ENCODE assay signal across 19 cellular contexts in genomic region chr3:124781706-124782376, GRCh38. TPM values are rescaled to one million over a fixed set of nuclear protein-coding genes. Genes with fewer than 3 reads are reported as not detected.
DNase-seq lines count a peak whose midpoint lies in the region; ATAC-seq, FAIRE-seq and TF ChIP-seq lines count a peak whose summit lies in the region.
"Had no signal": no experiment of that assay in that cellular context is flagged by ENCODE, and none has a peak within 500 bp of the region (broad histone marks: within the 10 kb centered on the region; RNA-seq: fewer than 3 reads in every experiment).

No MANE protein-coding gene starts in this region.

- WGBS in GM23248 (ENCODE audit: low coverage in 1 of 2, low lambda C conversion rate in 2 of 2, missing lambda C conversion rate in 2 of 2), 2 experiments, result 94 to 98% methylated on average over 5 of the region's 5 CpGs
- WGBS in K562 (ENCODE audit: insufficient coverage, low coverage, missing lambda C conversion rate), result 72% methylated on average over 4 of the region's 5 CpGs
- 71 to 89% (median 77%) methylated on average over 5 of the region's 5 CpGs for WGBS in stomach, 5 donors
- WGBS in neuronal stem cell (ENCODE audit: extremely low coverage in 2 of 2, insufficient read length in 2 of 2, insufficient replicate concordance in 1 of 2), 2 donors, result no CpG with 5 or more reads among the region's 5 CpGs

- H3K4me1 Mint-ChIP-seq in CD4-positive, alpha-beta memory T cell, result peaks cover 0 to 4% (median 4%) of the 10 kb centered on the region in 4 donors

- no peak overlapping the region for H4K91ac ChIP-seq in neuronal stem cell (ENCODE audit: low read depth, low read length, poor library complexity)

- H3K9me3 ChIP-seq in GM23248 (ENCODE audit: low read depth) (no peaks in the 10 kb centered on the region), K562 (replicated peaks; ENCODE audit: control insufficient read depth, insufficient read depth, low read depth, low read length) (no peaks in the 10 kb centered on the region), lower lobe of right lung (no peaks in the 10 kb centered on the region), stomach (no peaks in the 10 kb centered on the region), neuronal stem cell (replicated peaks in 1 of 2; ENCODE audit: control insufficient read depth in 2 of 2, insufficient read depth in 1 of 2, low read depth in 1 of 2, low read length in 2 of 2) (no peaks in the 10 kb centered on the region)
- H3K9me3 ChIP-seq in CD4-positive, alpha-beta memory T cell (ENCODE audit: control insufficient read depth in 1 of 2, low read length in 2 of 2), result no peaks in the 10 kb centered on the region

- H3K9me2 ChIP-seq in GM23248 (ENCODE audit: insufficient read depth), result no peaks in the 10 kb centered on the region

- no peak overlapping the region for H2AFZ ChIP-seq in GM23248
- H2AFZ ChIP-seq in K562 (ENCODE audit: low read depth, low read length), result no peak overlapping the region
- H2AFZ ChIP-seq in neuronal stem cell (ENCODE audit: low read length), result no peak overlapping the region

- no peak overlapping the region for H3K4me3 Mint-ChIP-seq in CD4-positive, alpha-beta memory T cell

- H4K20me1 ChIP-seq in GM23248 (ENCODE audit: insufficient read depth) (no peaks in the 10 kb centered on the region), K562 (replicated peaks; ENCODE audit: control insufficient read depth, insufficient read depth, low read length) (peaks cover 8% of the 10 kb centered on the region; the same call in 1 of the 2 replicates)

- H3K14ac ChIP-seq in neuronal stem cell (ENCODE audit: low read length), result no peak overlapping the region

- peaks cover 2% of the 10 kb centered on the region for H3K79me1 ChIP-seq in neuronal stem cell (ENCODE audit: low read depth, low read length)

- peak overlapping the region; percentile 79; the same call in 1 of the 2 replicates for H3K9ac ChIP-seq in GM23248
- no peak overlapping the region for H3K9ac ChIP-seq in K562 (ENCODE audit: insufficient read depth in 1 of 2, low read depth in 2 of 2, low read length in 2 of 2)
- H3K9ac ChIP-seq in neuronal stem cell (ENCODE audit: low read depth, low read length, poor library complexity), result no peak overlapping the region

- CTCF ChIA-PET in K562 (lab: Yijun Ruan, JAX; ENCODE audit: low intra/inter-chr PET ratio), result no interaction called here
- CTCF ChIA-PET in CD4-positive, alpha-beta memory T cell (lab: Charles Lee; ENCODE audit: partially characterized antibody), result interaction anchor here (1.2 kb wide), 1 partner anchor 119 kb away, joined by 3 read pairs; no protein-coding TSS in a partner anchor

- no peaks in the 10 kb centered on the region for H3K36me3 Mint-ChIP-seq in CD4-positive, alpha-beta memory T cell
- H3K36me3 Mint-ChIP-seq: CD14-positive monocyte had no signal

- H3K4ac ChIP-seq in neuronal stem cell (ENCODE audit: low read length), result no peak overlapping the region

- no peak for TF ChIP-seq POLR2A in K562 (conservative IDR thresholded peaks at IDR 0.05)
- TF ChIP-seq POLR2A in stomach (IDR thresholded peaks at IDR 0.05), result no peak

- no peak overlapping the region for H2BK12ac ChIP-seq in neuronal stem cell (ENCODE audit: low read length)

- no peak overlapping the region for H2AK5ac ChIP-seq in neuronal stem cell (ENCODE audit: low read depth, low read length)

- peaks cover 0 to 4% (median 0%) of the 10 kb centered on the region in 8 donors for H3K9me3 Mint-ChIP-seq in CD4-positive, alpha-beta memory T cell

- POLR2A ChIA-PET in K562 (lab: Yijun Ruan, JAX), result no interaction called here
- POLR2A ChIA-PET in CD4-positive, alpha-beta memory T cell (lab: Charles Lee; ENCODE audit: partially characterized antibody), result no interaction called here

- DNase-seq in GM23248 (no peak), K562 (ENCODE audit: extremely low read depth in 1 of 4, low spot score in 3 of 4) (no peak), lower lobe of right lung (no peak), stomach (no peak), foreskin melanocyte (no peak), neuronal stem cell (ENCODE audit: low spot score) (no peak)
- DNase-seq in CD4-positive, alpha-beta memory T cell, result no peak
- DNase-seq: activated T-cell treated with anti-CD3 and anti-CD28 coated beads, Interleukin-2, amount 50 U/mL, for 1 hour; amniotic stem cell; GDM1; KBM-7; NCI-H187 treated with DMSO at 0.1 percent for 48 hours; NCI-H748 treated with DMSO at 0.1 percent for 48 hours; stimulated activated CD8-positive, alpha-beta memory T cell treated with anti-CD3 and anti-CD28 coated beads, Interleukin-4, amount 100 ng/mL, for 48 hours had no signal

- H3F3A ChIP-seq in GM23248 (ENCODE audit: insufficient read depth), result peaks cover 2% of the 10 kb centered on the region; the same call in 1 of the 2 replicates

- TF ChIP-seq EP300 in K562 (IDR thresholded peaks at IDR 0.05; ENCODE audit: low read length) (no peak), stomach (IDR thresholded peaks at IDR 0.05) (no peak)

- in situ Hi-C loops in GM23248 (cut with MboI), result no loop called here
- in situ Hi-C loops in K562 (cut with MboI), result no loop called here

- BruUV-seq in K562 (replicated peaks; lab: Mats Ljungman, UMichigan), result no TSS peak

- H3K27me3 ChIP-seq in GM23248 (replicated peaks; ENCODE audit: insufficient read depth) (no peaks in the 10 kb centered on the region), K562 (ENCODE audit: control insufficient read depth in 2 of 2, insufficient read depth in 2 of 2, low read length in 2 of 2) (no peaks in the 10 kb centered on the region; a peak in 1 of 5 replicates), lower lobe of right lung (ENCODE audit: low read depth) (no peaks in the 10 kb centered on the region), stomach (no peaks in the 10 kb centered on the region), neuronal stem cell (ENCODE audit: control insufficient read depth in 3 of 3, insufficient read depth in 3 of 3, low read depth in 1 of 3, low read length in 3 of 3) (no peaks in the 10 kb centered on the region)
- no peaks in the 10 kb centered on the region for H3K27me3 ChIP-seq in CD4-positive, alpha-beta memory T cell (ENCODE audit: insufficient read depth, low read length)

- H3K79me2 ChIP-seq in GM23248 (ENCODE audit: insufficient read depth) (peaks cover 58% of the 10 kb centered on the region), K562 (ENCODE audit: control insufficient read depth, insufficient read depth, low read length) (no peaks in the 10 kb centered on the region)

- no peak overlapping the region for H4K8ac ChIP-seq in neuronal stem cell (ENCODE audit: low read depth, low read length)

- no peak for ATAC-seq in K562
- no peak for ATAC-seq in lower lobe of right lung
- no peak for ATAC-seq in GM21360 (IDR thresholded peaks at IDR 0.05; ENCODE audit: unreplicated experiment)
- ATAC-seq: activated CD4-positive, CD25-positive, alpha-beta regulatory T cell treated with anti-CD3 and anti-CD28 coated beads, Interleukin-2, amount 50 U/mL, for 24 hours had no signal

- H3K4me3 ChIP-seq in GM23248, result no peak overlapping the region
- no peak overlapping the region for H3K4me3 ChIP-seq in K562
- no peak overlapping the region for H3K4me3 ChIP-seq in lower lobe of right lung
- no peak overlapping the region for H3K4me3 ChIP-seq in stomach
- no peak overlapping the region for H3K4me3 ChIP-seq in CD4-positive, alpha-beta memory T cell (ENCODE audit: low read length in 2 of 2)
- peak overlapping the region in 1 of 2 donors; percentile 33 for H3K4me3 ChIP-seq in neuronal stem cell (ENCODE audit: low read length in 2 of 2)

- H3K4me1 ChIP-seq in GM23248 (ENCODE audit: insufficient read depth) (peaks cover 35% of the 10 kb centered on the region), K562 (replicated peaks in 1 of 2; ENCODE audit: control insufficient read depth in 2 of 2, insufficient read depth in 2 of 2, low read length in 2 of 2) (no peaks in the 10 kb centered on the region; a peak in 1 of 5 replicates), lower lobe of right lung (peaks cover 37% of the 10 kb centered on the region), stomach (peaks cover 17 to 44% (median 30%) of the 10 kb centered on the region in 4 donors), neuronal stem cell (ENCODE audit: control insufficient read depth in 2 of 2, insufficient read depth in 1 of 2, low read depth in 1 of 2, low read length in 2 of 2) (peaks cover 15 to 16% of the 10 kb centered on the region in 2 donors)
- peaks cover 6% of the 10 kb centered on the region for H3K4me1 ChIP-seq in CD4-positive, alpha-beta memory T cell (ENCODE audit: insufficient read depth, low read length)

- intact Hi-C loops in K562 (cut with micrococcal nuclease) (no loop called here), lower lobe of right lung (cut with DNase I) (no loop called here), stomach (cut with DNase I; ENCODE audit: low total_unique reads) (loop anchor here (5.0 kb wide), 1 partner anchor 105 kb away; the partner anchor contains the start of gene ITGB5)
- intact Hi-C loops in CD4-positive, alpha-beta memory T cell (cut with micrococcal nuclease), result no loop called here

- TF ChIP-seq RAD21 in K562 (CRISPR knock-in tag; conservative IDR thresholded peaks at IDR 0.05 in 1 of 2, IDR thresholded peaks at IDR 0.05 in 1 of 2), result no peak

- no peak overlapping the region for H2BK15ac ChIP-seq in neuronal stem cell (ENCODE audit: low read length)

- peaks cover 3 to 4% of the 10 kb centered on the region in 2 donors for H3K27me3 Mint-ChIP-seq in CD4-positive, alpha-beta memory T cell

- H3K4me2 ChIP-seq in GM23248 (ENCODE audit: unreplicated experiment), result no peak overlapping the region
- H3K4me2 ChIP-seq in K562 (ENCODE audit: insufficient read depth, low read length), result no peak overlapping the region
- H3K4me2 ChIP-seq in neuronal stem cell (ENCODE audit: insufficient read depth, low read length, poor library complexity, severe bottlenecking), result no peak overlapping the region

- H3K27ac Mint-ChIP-seq in CD4-positive, alpha-beta memory T cell, result no peak overlapping the region
- H3K27ac Mint-ChIP-seq: CD14-positive monocyte had no signal

- TF ChIP-seq CTCF in K562 (IDR thresholded peaks at IDR 0.05 in 2 of 3, conservative IDR thresholded peaks at IDR 0.05 in 1 of 3; ENCODE audit: insufficient read depth in 2 of 3, low read depth in 1 of 3, low read length in 3 of 3) (no peak), lower lobe of right lung (IDR thresholded peaks at IDR 0.05) (no peak), stomach (IDR thresholded peaks at IDR 0.05) (no peak)

- no peaks in the 10 kb centered on the region for H3K36me3 ChIP-seq in GM23248 (ENCODE audit: low read depth)
- no peaks in the 10 kb centered on the region for H3K36me3 ChIP-seq in K562 (ENCODE audit: control insufficient read depth, insufficient read depth, low read length)
- H3K36me3 ChIP-seq in lower lobe of right lung, result peaks cover 4% of the 10 kb centered on the region
- peaks cover 0 to 8% (median 3%) of the 10 kb centered on the region in 4 donors for H3K36me3 ChIP-seq in stomach
- no peaks in the 10 kb centered on the region for H3K36me3 ChIP-seq in CD4-positive, alpha-beta memory T cell (ENCODE audit: insufficient read depth, low read length)
- H3K36me3 ChIP-seq in neuronal stem cell (replicated peaks in 1 of 2; ENCODE audit: control insufficient read depth in 2 of 2, insufficient read depth in 2 of 2, low read length in 2 of 2), result peaks cover 0 to 3% of the 10 kb centered on the region in 2 donors

- H2BK120ac ChIP-seq in neuronal stem cell (ENCODE audit: low read depth, low read length), result no peak overlapping the region

- no peak overlapping the region for H2BK5ac ChIP-seq in neuronal stem cell (ENCODE audit: low read length)

- H3K18ac ChIP-seq in neuronal stem cell (ENCODE audit: low read length), result no peak overlapping the region

- no peak for FAIRE-seq in K562 (lab: Jason Lieb, UNC)
- FAIRE-seq: endometrium, GM18507 had no signal

- H3K9me1 ChIP-seq in K562 (ENCODE audit: control insufficient read depth, insufficient read depth, low read length), result no peaks in the 10 kb centered on the region

- H3K23ac ChIP-seq in neuronal stem cell (ENCODE audit: low read depth, low read length, poor library complexity), result no peak overlapping the region

- H3K27ac ChIP-seq in GM23248 (peak overlapping the region; percentile 97), K562 (ENCODE audit: extremely low read depth, low read depth, low read length) (no peak overlapping the region), lower lobe of right lung (peak overlapping the region; percentile 82), stomach (peak overlapping the region in 4 of 5 donors; percentile 75 to 86 (median 80)), neuronal stem cell (replicated peaks; ENCODE audit: low read length) (no peak overlapping the region)
- no peak overlapping the region for H3K27ac ChIP-seq in CD4-positive, alpha-beta memory T cell (ENCODE audit: low read depth, low read length)

RNA-seq across cellular contexts. Expression of gene UMPS, which starts 51.6 kb away (rescaled TPM):
- total RNA-seq in GM23248 (2014; rRNA removed; shearing (Covaris generic)), result 18.0 and 29.8 TPM in 2 replicates
- polyA plus RNA-seq in GM23248 (2016; fragmentation: Nextera tagmentation; extraction: Ambion mirVana), result 37.9 and 38.7 TPM in 2 replicates
- total RNA-seq in K562 (2011; cell fraction: chromatin; rRNA removed; ENCODE audit: low replicate concordance), result 32.8 and 65.1 TPM in 2 replicates
- total RNA-seq in K562 (2011; cell fraction: nucleolus; rRNA removed), result 14.6 and 33.5 TPM in 2 replicates
- 27.1 and 37.3 TPM in 2 replicates for total RNA-seq in K562 (2011; cell fraction: nucleoplasm; rRNA removed)
- 45.9 and 52.4 TPM in 2 replicates for total RNA-seq in K562 (2014; rRNA removed)
- 33.8 and 34.9 TPM in 2 replicates for total RNA-seq in K562 (2014; rRNA removed; fragmentation: Illumina TruSeq; extraction: Trizol)
- 27.6 and 28.9 TPM in 2 replicates for total RNA-seq in K562 (2015; rRNA removed; fragmentation: Illumina TruSeq; extraction: Trizol)
- 39.2 and 47.3 TPM in 2 replicates for total RNA-seq in K562 (2021)
- 31.2 and 52.6 TPM in 2 replicates for polyA plus RNA-seq in K562 (2011; rRNA removed)
- 19.2 and 25.2 TPM in 2 replicates for polyA plus RNA-seq in K562 (2011; cell fraction: cytosol; rRNA removed)
- 13.5 and 19.0 TPM in 2 replicates for polyA plus RNA-seq in K562 (2011; cell fraction: nucleus; rRNA removed)
- 14.8 and 29.4 TPM in 2 replicates for polyA plus RNA-seq in K562 (2012)
- 24.6 and 29.6 TPM in 2 replicates for polyA plus RNA-seq in K562 (2014; fragmentation: Illumina TruSeq; extraction: Trizol)
- polyA plus RNA-seq in K562 (2014; fragmentation: Nextera tagmentation; extraction: Ambion mirVana), result 10 to 100 TPM; 55.9 to 91.0 TPM
- 33.6 and 35.7 TPM in 2 replicates for polyA plus RNA-seq in K562 (2014; rRNA removed)
- polyA minus RNA-seq in K562 (2011; rRNA and poly(A)+ RNA removed), result 52.8 and 57.4 TPM in 2 replicates
- 12.7 and 21.3 TPM in 2 replicates for polyA minus RNA-seq in K562 (2011; cell fraction: cytosol; rRNA and poly(A)+ RNA removed)
- polyA minus RNA-seq in K562 (2011; cell fraction: nucleus; rRNA and poly(A)+ RNA removed), result 11.2 and 18.8 TPM in 2 replicates
- total RNA-seq in lower lobe of right lung, result 27.8 TPM
- 10 to 100 TPM in 3 of 5 donors, 1 to 10 TPM in 2; 1.8 to 48.3 (median 28.8) TPM for total RNA-seq in stomach
- 10 to 100 TPM; 12.6 to 24.7 (median 16.4) TPM for polyA plus RNA-seq in stomach
- 10 to 100 TPM; 25.5 to 31.5 TPM for total RNA-seq in CD4-positive, alpha-beta memory T cell
- polyA plus RNA-seq in CD4-positive, alpha-beta memory T cell, result 10 to 100 TPM; 18.4 to 33.2 TPM
- 13.8 TPM for polyA plus RNA-seq in neuronal stem cell (2013, experiment 1 of 2)
- polyA plus RNA-seq in neuronal stem cell (2013, experiment 2 of 2), result 13.2 TPM

Comparison
In these comparisons a context has a peak if more than half of its experiments do, and no peak if none do; other contexts are left out.
1. H3K27ac ChIP-seq: peak in GM23248 (single experiment), lower lobe of right lung (single experiment) and stomach (4 of 5); none in K562 (single experiment), CD4-positive, alpha-beta memory T cell (single experiment) and neuronal stem cell (single experiment).